ENCODE assay signal across 8 cellular contexts in genomic region chr2:219362524-219363164, GRCh38. TPM values are rescaled to one million over a fixed set of nuclear protein-coding genes. Genes with fewer than 3 reads are reported as not detected.
DNase-seq lines count a peak whose midpoint lies in the region; ATAC-seq and TF ChIP-seq lines count a peak whose summit lies in the region.

No MANE protein-coding gene starts in this region.

- H3K4me3 Mint-ChIP-seq in neural progenitor cell: no peak overlapping the region

- no peak overlapping the region for H3K9ac ChIP-seq in neural progenitor cell

- no peaks in the 10 kb centered on the region for H3K9me3 ChIP-seq in right cardiac atrium (ENCODE audit: control insufficient read depth, low read length)
- H3K9me3 ChIP-seq in neural progenitor cell (ENCODE audit: low read depth): no peaks in the 10 kb centered on the region

- H3K36me3 Mint-ChIP-seq in neural progenitor cell: no peaks in the 10 kb centered on the region

- intact Hi-C loops in right cardiac atrium (cut with DNase I): no loop called here

- H3K4me3 ChIP-seq in right cardiac atrium (ENCODE audit: low read length) (no peak overlapping the region), H7 (ENCODE audit: insufficient read depth, low read depth, low read length) (no peak overlapping the region), neural progenitor cell (no peak overlapping the region)

- no peaks in the 10 kb centered on the region for H3F3A ChIP-seq in neural progenitor cell (ENCODE audit: low read depth)

- H3K27ac ChIP-seq in right cardiac atrium (ENCODE audit: low read length) (no peak overlapping the region), neural progenitor cell (no peak overlapping the region)

- H3K4me1 ChIP-seq in right cardiac atrium (ENCODE audit: control insufficient read depth, insufficient read depth, low read length) (peaks cover 3% of the 10 kb centered on the region), neural progenitor cell (peaks cover 8% of the 10 kb centered on the region)

- peaks cover 32% of the 10 kb centered on the region for H3K27me3 Mint-ChIP-seq in neural progenitor cell (ENCODE audit: insufficient read depth, low read depth)

- ATAC-seq in GM21390 (IDR thresholded peaks at IDR 0.05; ENCODE audit: unreplicated experiment) (peak; percentile 82), HG03558 (IDR thresholded peaks at IDR 0.05; ENCODE audit: extremely low read depth, unreplicated experiment) (peak; percentile 49), SK-N-SH treated with all-trans-retinoic acid at 6 μM for 48 hours (peak; percentile 97), right cardiac atrium (peak; percentile 65 to 68)

- WGBS in right cardiac atrium: 35% methylated on average over 3 of the region's 3 CpGs

- H3K4me1 Mint-ChIP-seq in neural progenitor cell: peaks cover 2% of the 10 kb centered on the region

- H3K36me3 ChIP-seq in H7 (replicated peaks; ENCODE audit: control insufficient read depth, insufficient read depth, low read length): no peaks in the 10 kb centered on the region
- no peaks in the 10 kb centered on the region for H3K36me3 ChIP-seq in neural progenitor cell

- H3K9me3 Mint-ChIP-seq in neural progenitor cell: no peaks in the 10 kb centered on the region

- H3K79me2 ChIP-seq in neural progenitor cell (ENCODE audit: low read depth): no peaks in the 10 kb centered on the region

- TF ChIP-seq CTCF in neural progenitor cell (IDR thresholded peaks at IDR 0.05): no peak

- H3K27me3 ChIP-seq in right cardiac atrium (ENCODE audit: control insufficient read depth, insufficient read depth) (no peaks in the 10 kb centered on the region), H7 (ENCODE audit: control insufficient read depth, insufficient read depth, low read length) (peaks cover 28% of the 10 kb centered on the region), neural progenitor cell (peaks cover 49% of the 10 kb centered on the region)

- DNase-seq in DMS 273 (lab: John Stamatoyannopoulos, UW; ENCODE audit: unreplicated experiment): peak; percentile 97
- peak; percentile 50 to 70 (median 69) for DNase-seq in right cardiac atrium
- no peak for DNase-seq in H7
- no peak for DNase-seq in NCI-H1417 (lab: John Stamatoyannopoulos, UW)
- no peak for DNase-seq in neural progenitor cell (ENCODE audit: low spot score)

- H2AFZ ChIP-seq in neural progenitor cell (replicated peaks): no peak overlapping the region

- no peaks in the 10 kb centered on the region for H4K20me1 ChIP-seq in neural progenitor cell (ENCODE audit: low read depth)

- H3K27ac Mint-ChIP-seq in neural progenitor cell: no peak overlapping the region

- H3K4me2 ChIP-seq in neural progenitor cell: no peak overlapping the region

TF ChIP-seq in SK-N-SH treated with all-trans-retinoic acid at 6 μM for 48 hours, 23 proteins besides CTCF, POLR2A, EP300 and RAD21 (continues in another document):
- TF ChIP-seq POU6F1 (CRISPR knock-in tag; IDR thresholded peaks at IDR 0.05; ENCODE audit: borderline replicate concordance, low read depth): no peak
- no peak for TF ChIP-seq TCF4 (CRISPR knock-in tag; IDR thresholded peaks at IDR 0.05; ENCODE audit: borderline replicate concordance)
- TF ChIP-seq ESRRG (CRISPR knock-in tag; IDR thresholded peaks at IDR 0.05): no peak
- TF ChIP-seq CREB5 (CRISPR knock-in tag; IDR thresholded peaks at IDR 0.05; ENCODE audit: low read depth): no peak
- TF ChIP-seq CSRNP3 (CRISPR knock-in tag; IDR thresholded peaks at IDR 0.05): no peak
- TF ChIP-seq ARNTL (CRISPR knock-in tag; IDR thresholded peaks at IDR 0.05; ENCODE audit: borderline replicate concordance, low read depth): no peak
- TF ChIP-seq ISL1 (CRISPR knock-in tag; IDR thresholded peaks at IDR 0.05): no peak
- no peak for TF ChIP-seq OSR1 (CRISPR knock-in tag; IDR thresholded peaks at IDR 0.05)
- no peak for TF ChIP-seq ZFP3 (CRISPR knock-in tag; IDR thresholded peaks at IDR 0.05)
- no peak for TF ChIP-seq TSHZ2 (CRISPR knock-in tag; IDR thresholded peaks at IDR 0.05)
- TF ChIP-seq ZFP30 (CRISPR knock-in tag; IDR thresholded peaks at IDR 0.05): no peak
- TF ChIP-seq RARB (CRISPR knock-in tag; IDR thresholded peaks at IDR 0.05): no peak

RNA-seq across cellular contexts. Expression of gene DNPEP, which starts 25.1 kb away (rescaled TPM):
- total RNA-seq in right cardiac atrium: 10 to 100 TPM; 42.2 to 58.8 (median 56.2) TPM
- polyA plus RNA-seq in right cardiac atrium: 50.0 TPM
- 44.8 and 55.5 TPM in 2 replicates for total RNA-seq in H7 (2014; rRNA removed; shearing (Covaris generic))
- 36.6 and 120 TPM in 2 replicates for total RNA-seq in neural progenitor cell (ENCODE audit: low replicate concordance)

RNA-seq across cellular contexts. Expression of gene RESP18, which starts 30.1 kb away (rescaled TPM):
- total RNA-seq in right cardiac atrium (not detected), neural progenitor cell (ENCODE audit: low replicate concordance) (not detected in 2 replicates)
- polyA plus RNA-seq in right cardiac atrium: not detected
- total RNA-seq in H7 (2014; rRNA removed; shearing (Covaris generic)): not detected in 2 replicates

RNA-seq across cellular contexts. Expression of gene PTPRN, which starts 53.4 kb away (rescaled TPM):
- total RNA-seq in right cardiac atrium (under 1 TPM in 1 of 4 donors, not detected in 3; 0.25 TPM), neural progenitor cell (ENCODE audit: low replicate concordance) (0.60 and 4.2 TPM in 2 replicates)
- polyA plus RNA-seq in right cardiac atrium: 0.41 TPM
- 0.73 and 2.0 TPM in 2 replicates for total RNA-seq in H7 (2014; rRNA removed; shearing (Covaris generic))

RNA-seq across cellular contexts. Expression of gene DES, which starts 55.5 kb away (rescaled TPM):
- total RNA-seq in right cardiac atrium (over 10,000 TPM in 1 of 4 donors, 1,000 to 10,000 TPM in 3; 6,970 to 10,932 (median 7,338) TPM), neural progenitor cell (ENCODE audit: low replicate concordance) (0.31 TPM in 1 of 2 replicates, not detected in the other)
- polyA plus RNA-seq in right cardiac atrium: 9,146 TPM
- total RNA-seq in H7 (2014; rRNA removed; shearing (Covaris generic)): 14.7 and 18.8 TPM in 2 replicates

Comparison
In these comparisons a context has a peak if more than half of its experiments do, and no peak if none do; other contexts are left out.
1. DNase-seq: peak in DMS 273 (single experiment) and right cardiac atrium (3 of 3); none in H7 (single experiment), NCI-H1417 (0 of 3) and neural progenitor cell (single experiment).
2. Peak in every context shown above with its lines, with median percentiles within 50 percentile points of each other: ATAC-seq.